ENCODE assay signal across 13 cellular contexts in the genomic region with DNA sequence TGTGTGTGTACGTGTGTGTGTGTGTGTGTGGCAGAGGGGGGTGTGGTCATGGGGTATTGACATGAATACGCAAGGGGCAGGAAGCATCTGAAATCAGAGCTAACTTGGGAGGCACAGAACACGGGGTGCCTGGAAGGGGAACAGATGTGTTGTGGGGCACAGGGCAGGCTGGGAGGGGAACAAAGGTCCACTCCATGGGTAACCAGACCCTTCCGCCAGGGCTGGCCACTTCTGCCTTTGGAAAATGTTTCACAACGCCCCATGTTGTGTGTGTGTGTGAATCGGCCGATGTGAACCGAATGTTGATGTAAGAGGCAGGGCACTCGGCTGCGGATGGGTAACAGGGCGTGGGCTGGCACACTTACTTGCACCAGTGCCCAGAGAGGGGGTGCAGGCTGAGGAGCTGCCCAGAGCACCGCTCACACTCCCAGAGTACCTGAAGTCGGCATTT. TPM values are rescaled to one million over a fixed set of nuclear protein-coding genes. Genes with fewer than 3 reads are reported as not detected.
A peak's percentile ranks its signal among the peaks of the same experiment; 100 is the strongest.
DNase-seq lines count a peak whose midpoint lies in the region; ATAC-seq and TF ChIP-seq lines count a peak whose summit lies in the region.
"Had no signal": no experiment of that assay in that cellular context is flagged by ENCODE, and none has a peak within 500 bp of the region (broad histone marks: within the 10 kb centered on the region; RNA-seq: fewer than 3 reads in every experiment).

A gene with protein sequence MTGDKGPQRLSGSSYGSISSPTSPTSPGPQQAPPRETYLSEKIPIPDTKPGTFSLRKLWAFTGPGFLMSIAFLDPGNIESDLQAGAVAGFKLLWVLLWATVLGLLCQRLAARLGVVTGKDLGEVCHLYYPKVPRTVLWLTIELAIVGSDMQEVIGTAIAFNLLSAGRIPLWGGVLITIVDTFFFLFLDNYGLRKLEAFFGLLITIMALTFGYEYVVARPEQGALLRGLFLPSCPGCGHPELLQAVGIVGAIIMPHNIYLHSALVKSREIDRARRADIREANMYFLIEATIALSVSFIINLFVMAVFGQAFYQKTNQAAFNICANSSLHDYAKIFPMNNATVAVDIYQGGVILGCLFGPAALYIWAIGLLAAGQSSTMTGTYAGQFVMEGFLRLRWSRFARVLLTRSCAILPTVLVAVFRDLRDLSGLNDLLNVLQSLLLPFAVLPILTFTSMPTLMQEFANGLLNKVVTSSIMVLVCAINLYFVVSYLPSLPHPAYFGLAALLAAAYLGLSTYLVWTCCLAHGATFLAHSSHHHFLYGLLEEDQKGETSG (plus strand): TSS at position 358 of the 451 bp plus-strand sequence. CDS start 96 bp downstream, outside the sequence.

- peak within 1 kb of the TSS; percentile 25 for H3K4me3 Mint-ChIP-seq in natural killer cell
- H3K4me3 Mint-ChIP-seq: endodermal cell; T-helper 1 cell treated with Interleukin-12 subunit alpha and Interleukin-12 subunit beta and Interleukin-4 antibody, amounts not matched to agents 30 μg/mL and 1 μg/mL, for 36 hours had no signal

- peak within 1 kb of the TSS in 1 of 2 donors; percentile 55 for H3K27ac Mint-ChIP-seq in natural killer cell
- H3K27ac Mint-ChIP-seq: endodermal cell; T-helper 1 cell treated with Interleukin-12 subunit alpha and Interleukin-12 subunit beta and Interleukin-4 antibody, amounts not matched to agents 30 μg/mL and 1 μg/mL, for 36 hours had no signal

- WGBS in tibial nerve, 2 donors, result 67 to 79% methylated on average over 13 of the region's 13 CpGs

- no peaks in the 10 kb centered on the region for H3K9me3 ChIP-seq in tibial nerve

- DNase-seq in SKM-1 (lab: John Stamatoyannopoulos, UW; ENCODE audit: unreplicated experiment), result peak; percentile 37
- peak; percentile 62 for DNase-seq in left cardiac atrium
- DNase-seq in natural killer cell, result no peak
- peak in 1 of 2 donors; percentile 72 for DNase-seq in tibial nerve (ENCODE audit: low spot score in 2 of 2)
- no peak for DNase-seq in UCSD-AML1 (lab: John Stamatoyannopoulos, UW; ENCODE audit: unreplicated experiment)
- DNase-seq in NCI-H1092 treated with DMSO at 0.1 percent for 48 hours (lab: John Stamatoyannopoulos, UW), result no peak
- no peak for DNase-seq in H4 (ENCODE audit: low spot score)
- DNase-seq: DMS 273 treated with DMSO at 0.1 percent for 48 hours, endodermal cell, NCI-H1436 had no signal

- intact Hi-C loops in left cardiac atrium (cut with DNase I), result no loop called here
- intact Hi-C loops in natural killer cell (cut with micrococcal nuclease), result no loop called here

- peaks cover 6 to 21% of the 10 kb centered on the region in 2 donors for H3K4me1 Mint-ChIP-seq in natural killer cell
- H3K4me1 Mint-ChIP-seq: endodermal cell had no signal

- no peaks in the 10 kb centered on the region for H3K36me3 Mint-ChIP-seq in natural killer cell

- no peaks in the 10 kb centered on the region for H3K9me3 Mint-ChIP-seq in natural killer cell
- H3K9me3 Mint-ChIP-seq: endodermal cell; T-helper 1 cell treated with Interleukin-12 subunit alpha and Interleukin-12 subunit beta and Interleukin-4 antibody, amounts not matched to agents 30 μg/mL and 1 μg/mL, for 36 hours had no signal

- peak; percentile 66 to 77 for ATAC-seq in left cardiac atrium
- peak; percentile 31 to 72 (median 35) for ATAC-seq in natural killer cell
- ATAC-seq in GM18909 (IDR thresholded peaks at IDR 0.05; ENCODE audit: poor library complexity, unreplicated experiment), result no peak

- no peaks in the 10 kb centered on the region for H3K27me3 Mint-ChIP-seq in natural killer cell (ENCODE audit: low read depth in 2 of 2)

- H3K36me3 ChIP-seq in tibial nerve, result no peaks in the 10 kb centered on the region

- peak; percentile 38 to 80 for TF ChIP-seq EP300 in tibial nerve (IDR thresholded peaks at IDR 0.05)

- H3K4me1 ChIP-seq in tibial nerve, result no peaks in the 10 kb centered on the region
- H3K4me1 ChIP-seq: parathyroid adenoma had no signal

- peak in 1 of 2 donors; percentile 26 for TF ChIP-seq POLR2A in tibial nerve (IDR thresholded peaks at IDR 0.05)

- TF ChIP-seq CTCF in natural killer cell (IDR thresholded peaks at IDR 0.05) (no peak), tibial nerve (IDR thresholded peaks at IDR 0.05) (no peak)

- no peaks in the 10 kb centered on the region for H3K27me3 ChIP-seq in tibial nerve

- H3K27ac ChIP-seq in tibial nerve, result peak within 1 kb of the TSS in 3 of 4 donors; percentile 54 to 66 (median 59)
- H3K27ac ChIP-seq: parathyroid adenoma had no signal

- H3K4me3 ChIP-seq in tibial nerve, result peak within 1 kb of the TSS in 2 of 4 donors; percentile 15 to 30

RNA-seq across cellular contexts. Expression of the gene that starts here (rescaled TPM):
- total RNA-seq in left cardiac atrium, result 10 to 100 TPM in 1 of 2 donors, 1 to 10 TPM in 1; 8.5 to 16.1 TPM
- total RNA-seq in natural killer cell, result 10 to 100 TPM; 17.9 to 53.5 (median 35.5) TPM
- total RNA-seq in tibial nerve, result 100 to 1,000 TPM in 1 of 4 donors, 10 to 100 TPM in 3; 19.0 to 213 (median 52.9) TPM
- 0.04 and 0.10 TPM in 2 replicates for total RNA-seq in H4 (2014; rRNA removed; shearing (Covaris generic))

Comparison
In these comparisons a context has a peak if more than half of its experiments do, and no peak if none do; other contexts are left out.
1. DNase-seq: peak in SKM-1 (single experiment) and left cardiac atrium (single experiment); none in natural killer cell (single experiment), UCSD-AML1 (single experiment), NCI-H1092 treated with DMSO at 0.1 percent for 48 hours (single experiment) and H4 (single experiment).